Comparison of ENCODE assay signal across 25 cellular contexts in genomic region chr1:229101475-229101874, GRCh38.
"Had no signal": no experiment of that assay in that cellular context is flagged by ENCODE, and none has a peak within 500 bp of the region (broad histone marks: within the 10 kb centered on the region; RNA-seq: fewer than 3 reads in every experiment).

No MANE protein-coding gene starts in this region.

- H3K4me1 ChIP-seq: lower lobe of right lung had no signal

- H2AFZ ChIP-seq: neural progenitor cell had no signal

- ATAC-seq: gastroesophageal sphincter; left cardiac atrium; lower lobe of right lung; naive thymus-derived CD8-positive, alpha-beta T cell; sciatic nerve; stimulated activated memory B cell treated with anti-CD40 and anti-IgM and Interleukin-4, amounts not matched to agents 10 μg/mL and 1 μg/mL and 100 μg/mL, for 72 hours had no signal

- H3K4me2 ChIP-seq: neural progenitor cell had no signal

- H3K9ac ChIP-seq: neural progenitor cell had no signal

- H3K36me3 ChIP-seq: gastroesophageal sphincter, lower lobe of right lung, neural progenitor cell, stomach, suprapubic skin, tibial nerve, vagina had no signal

- H3K9me3 ChIP-seq: gastroesophageal sphincter, lower lobe of right lung, stomach, suprapubic skin, tibial nerve, vagina had no signal

- H3K27ac ChIP-seq: gastroesophageal sphincter, lower lobe of right lung, neural progenitor cell, stomach, suprapubic skin, tibial nerve, vagina had no signal

- H3K4me3 ChIP-seq: gastroesophageal sphincter, lower lobe of right lung, neural progenitor cell, stomach, suprapubic skin, tibial nerve, vagina had no signal

- H3K27me3 ChIP-seq: gastroesophageal sphincter, neural progenitor cell, stomach, suprapubic skin, tibial nerve, vagina had no signal

- DNase-seq: activated CD4-positive, alpha-beta T cell treated with anti-CD3 and anti-CD28 coated beads, Interleukin-2, amount 50 U/mL, for 4 hours; activated effector memory CD4-positive, alpha-beta T cell treated with Interleukin-2 at 50 U/mL for 16 hours; activated naive CD4-positive, alpha-beta T cell treated with anti-CD3 and anti-CD28 coated beads for 36 hours; activated naive CD8-positive, alpha-beta T cell treated with anti-CD3 and anti-CD28 coated beads, Interleukin-2, amount 10 ng/mL, durations not matched to agents 7 days and 5 days; activated T-cell treated with anti-CD3 and anti-CD28 coated beads, Interleukin-2, amount 50 U/mL, for 48 hours; amniotic stem cell; cerebellar nuclear complex; erythroblast; hypothalamus; left cardiac atrium; lower lobe of right lung; naive thymus-derived CD8-positive, alpha-beta T cell; posterior cingulate gyrus; small intestine; stimulated activated CD4-positive, alpha-beta T cell treated with anti-CD3 and anti-CD28 coated beads, Interleukin-15, amount 100 ng/mL, for 24 hours; stomach; T-helper 1 cell; T-helper 9 cell had no signal
